22 cellular contexts compared by ENCODE assay signal in the genomic region with DNA sequence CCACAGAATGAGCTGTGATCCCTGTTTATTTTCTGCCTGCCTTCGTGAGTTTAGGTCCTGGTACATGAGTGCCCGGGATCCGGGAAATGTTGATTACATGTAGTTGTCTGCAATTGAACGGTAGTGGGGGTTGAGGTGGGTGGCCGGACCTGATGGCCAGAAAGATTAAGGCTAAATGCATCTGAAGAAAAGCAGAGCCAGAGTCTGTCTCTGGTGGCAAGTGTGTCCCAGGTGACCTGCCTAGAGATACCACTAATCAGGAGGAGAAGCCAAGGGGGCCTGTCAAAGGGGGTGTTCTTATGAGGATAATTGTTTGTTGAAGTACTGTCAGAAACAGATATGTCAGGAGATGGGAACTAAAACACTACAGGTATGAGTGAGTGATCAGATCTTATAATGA.
DNase-seq lines count a peak whose midpoint lies in the region; ATAC-seq, FAIRE-seq and TF ChIP-seq lines count a peak whose summit lies in the region.
"Had no signal": no experiment of that assay in that cellular context is flagged by ENCODE, and none has a peak within 500 bp of the region (broad histone marks: within the 10 kb centered on the region; RNA-seq: fewer than 3 reads in every experiment).

No MANE protein-coding gene starts in this region.

- H3K27ac ChIP-seq in endodermal cell (ENCODE audit: low read depth, low read length) (no peak overlapping the region), uterus (no peak overlapping the region)
- H3K27ac ChIP-seq: 22Rv1, A549, BLaER1, GM23248, HL-60 had no signal

- peaks cover 7% of the 10 kb centered on the region for H3K27me3 Mint-ChIP-seq in endodermal cell (ENCODE audit: insufficient read depth)

- no peak overlapping the region for H3K9ac ChIP-seq in endodermal cell (ENCODE audit: extremely low read depth, low read length, poor library complexity, severe bottlenecking)
- H3K9ac ChIP-seq: BLaER1, GM23248 had no signal

- no peaks in the 10 kb centered on the region for H3K27me3 ChIP-seq in endodermal cell (ENCODE audit: control insufficient read depth, insufficient read depth, low read length, poor library complexity, severe bottlenecking)
- H3K27me3 ChIP-seq in uterus, result no peaks in the 10 kb centered on the region
- H3K27me3 ChIP-seq: BLaER1 had no signal

- H3K4me3 ChIP-seq in endodermal cell (ENCODE audit: low read length) (no peak overlapping the region), uterus (no peak overlapping the region)
- H3K4me3 ChIP-seq: A549, BLaER1, GM23248, HAP-1 had no signal

- ATAC-seq in HG03378 (IDR thresholded peaks at IDR 0.05; ENCODE audit: unreplicated experiment), result no peak
- ATAC-seq: A549 had no signal

- no peak overlapping the region for H3K4me3 Mint-ChIP-seq in endodermal cell
- H3K4me3 Mint-ChIP-seq: CD14-positive monocyte; CD4-positive, alpha-beta memory T cell had no signal

- FAIRE-seq in HTR-8/SVneo (lab: Jason Lieb, UNC), result no peak
- FAIRE-seq: A549, G401.6, GM12891 had no signal

- TF ChIP-seq CTCF in endodermal cell (conservative IDR thresholded peaks at IDR 0.05) (no peak), uterus (IDR thresholded peaks at IDR 0.05) (no peak)

- peaks cover 14% of the 10 kb centered on the region for H3K4me1 Mint-ChIP-seq in endodermal cell
- H3K4me1 Mint-ChIP-seq: CD14-positive monocyte; CD4-positive, alpha-beta memory T cell had no signal

- peak; percentile 12 for DNase-seq in DMS53 (lab: John Stamatoyannopoulos, UW)
- DNase-seq in DMS53 treated with DMSO at 0.1 percent for 48 hours (lab: John Stamatoyannopoulos, UW; ENCODE audit: unreplicated experiment), result no peak
- DNase-seq in SK-N-DZ (ENCODE audit: low spot score), result peak; percentile 99
- peak; percentile 45 for DNase-seq in endodermal cell
- DNase-seq in HTR-8/SVneo (ENCODE audit: insufficient read length, low spot score), result no peak
- DNase-seq in uterus, result no peak
- DNase-seq: AML-193; CD4-positive, alpha-beta memory T cell; DMS153; DND-41; EL; GM23248; IMR-90 had no signal

- intact Hi-C loops in uterus (cut with DNase I; ENCODE audit: low total_unique reads), result no loop called here

- H3K4me1 ChIP-seq in endodermal cell (ENCODE audit: control insufficient read depth, insufficient read depth, low read length) (no peaks in the 10 kb centered on the region), uterus (no peaks in the 10 kb centered on the region)
- H3K4me1 ChIP-seq: A549, HAP-1 had no signal

- peaks cover 23% of the 10 kb centered on the region for H3K9me3 ChIP-seq in endodermal cell (ENCODE audit: control insufficient read depth, low read length)
- H3K9me3 ChIP-seq in uterus, result no peaks in the 10 kb centered on the region
- H3K9me3 ChIP-seq: BLaER1, HAP-1 had no signal

- WGBS in endodermal cell (ENCODE audit: insufficient coverage in 1 of 2, insufficient read length in 1 of 2), 2 experiments, result 76 to 84% methylated on average over 5 of the region's 5 CpGs

- H3K36me3 Mint-ChIP-seq in endodermal cell (ENCODE audit: low read depth), result no peaks in the 10 kb centered on the region
- H3K36me3 Mint-ChIP-seq: CD14-positive monocyte; CD4-positive, alpha-beta memory T cell had no signal

- H3K36me3 ChIP-seq in endodermal cell (ENCODE audit: control insufficient read depth, insufficient read depth, low read length), result no peaks in the 10 kb centered on the region
- no peaks in the 10 kb centered on the region for H3K36me3 ChIP-seq in uterus
- H3K36me3 ChIP-seq: BLaER1, HAP-1 had no signal

- H3K9me3 Mint-ChIP-seq in endodermal cell, result peaks cover 24% of the 10 kb centered on the region

- TF ChIP-seq POLR2A in uterus (IDR thresholded peaks at IDR 0.05), result no peak

- no peak overlapping the region for H3K27ac Mint-ChIP-seq in endodermal cell
- H3K27ac Mint-ChIP-seq: CD14-positive monocyte; CD4-positive, alpha-beta memory T cell had no signal

Comparison
In these comparisons a context has a peak if more than half of its experiments do, and no peak if none do; other contexts are left out.
1. DNase-seq: peak in DMS53 (single experiment), SK-N-DZ (single experiment) and endodermal cell (single experiment); none in DMS53 treated with DMSO at 0.1 percent for 48 hours (single experiment), HTR-8/SVneo (single experiment) and uterus (0 of 2).